Comparison of ENCODE assay signal across 18 cellular contexts in genomic region chr12:132536102-132536876, GRCh38.
"Had no signal": no experiment of that assay in that cellular context is flagged by ENCODE, and none has a peak within 500 bp of the region (broad histone marks: within the 10 kb centered on the region; RNA-seq: fewer than 3 reads in every experiment).

No MANE protein-coding gene starts in this region.

- H3K27me3 ChIP-seq: breast epithelium, gastroesophageal sphincter, tibial nerve had no signal

- H3K4me1 ChIP-seq: breast epithelium, gastroesophageal sphincter, prostate gland had no signal

- H3K36me3 ChIP-seq: breast epithelium, prostate gland had no signal

- H3K27me3 Mint-ChIP-seq: activated T-helper 17 cell treated with anti-CD3 and anti-CD28 coated beads, Interleukin-2, amount 50 U/mL, for 72 hours; effector memory CD8-positive, alpha-beta T cell; naive B cell had no signal

- H3K4me3 ChIP-seq: breast epithelium, gastroesophageal sphincter, lung, prostate gland, tibial nerve had no signal

- H3K27ac ChIP-seq: breast epithelium, gastroesophageal sphincter, prostate gland, tibial nerve had no signal

- H3K4me3 Mint-ChIP-seq: activated T-helper 17 cell treated with anti-CD3 and anti-CD28 coated beads, Interleukin-2, amount 50 U/mL, for 72 hours; effector memory CD8-positive, alpha-beta T cell; naive B cell had no signal

- DNase-seq: activated CD4-positive, alpha-beta T cell treated with anti-CD3 and anti-CD28 coated beads, Interleukin-2, amount 50 U/mL, for 4 hours; activated naive CD4-positive, alpha-beta T cell treated with Interleukin-2 at 50 U/mL for 16 hours; anterior cingulate cortex; dermis blood vessel endothelial cell; effector memory CD8-positive, alpha-beta T cell; islet precursor cell; naive B cell; right cardiac atrium; small intestine; stimulated activated CD4-positive, alpha-beta T cell treated with anti-CD3 and anti-CD28 coated beads, Interleukin-4, amount 100 ng/mL, for 24 hours; stimulated activated naive CD4-positive, alpha-beta T cell treated with Interleukin-2 at 50 U/mL for 16 hours; substantia nigra had no signal

- H3K27ac Mint-ChIP-seq: activated T-helper 17 cell treated with anti-CD3 and anti-CD28 coated beads, Interleukin-2, amount 50 U/mL, for 72 hours had no signal

- H3K9me3 ChIP-seq: breast epithelium, prostate gland had no signal
